17 cellular contexts compared by ENCODE assay signal in the genomic region with DNA sequence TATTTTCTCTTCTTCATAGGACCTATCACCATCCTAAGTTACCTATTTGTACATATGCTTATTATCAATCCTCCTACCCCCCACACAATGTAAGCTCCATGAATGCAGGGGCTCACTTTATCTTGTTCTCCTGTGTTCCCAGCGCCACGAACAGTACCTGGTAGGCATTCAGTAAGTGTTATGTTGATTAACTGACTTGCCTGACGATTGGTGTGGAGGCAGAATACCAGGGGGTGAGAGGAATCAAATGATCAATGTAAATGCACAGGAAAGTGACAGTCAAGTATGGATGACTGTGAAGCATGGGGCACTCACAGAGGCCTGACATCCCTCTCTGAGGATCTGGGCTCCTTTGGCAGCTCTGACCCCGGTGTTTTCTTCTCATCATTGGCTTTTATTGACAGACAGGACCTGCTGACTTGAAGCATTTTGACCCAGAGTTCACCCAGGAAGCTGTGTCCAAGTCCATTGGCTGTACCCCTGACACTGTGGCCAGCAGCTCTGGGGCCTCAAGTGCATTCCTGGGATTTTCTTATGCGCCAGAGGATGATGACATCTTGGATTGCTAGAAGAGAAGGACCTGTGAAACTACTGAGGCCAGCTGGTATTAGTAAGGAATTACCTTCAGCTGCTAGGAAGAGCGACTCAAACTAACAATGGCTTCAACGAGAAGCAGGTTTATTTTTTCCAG. TPM values are rescaled to one million over a fixed set of nuclear protein-coding genes. Genes with fewer than 3 reads are reported as not detected.
DNase-seq lines count a peak whose midpoint lies in the region; ATAC-seq, FAIRE-seq and TF ChIP-seq lines count a peak whose summit lies in the region.
"Had no signal": no experiment of that assay in that cellular context is flagged by ENCODE, and none has a peak within 500 bp of the region (broad histone marks: within the 10 kb centered on the region; RNA-seq: fewer than 3 reads in every experiment).

No MANE protein-coding gene starts in this region.

- no peak for ATAC-seq in GM21390 (IDR thresholded peaks at IDR 0.05; ENCODE audit: unreplicated experiment)

- H3K36me3 ChIP-seq in H1 (ENCODE audit: control insufficient read depth in 2 of 4, insufficient read depth in 4 of 4, low read length in 3 of 4), result no peaks in the 10 kb centered on the region
- no peaks in the 10 kb centered on the region for H3K36me3 ChIP-seq in mesenchymal stem cell (ENCODE audit: control insufficient read depth in 1 of 2, insufficient read depth in 2 of 2, low read depth in 1 of 2, low read length in 2 of 2)
- H3K36me3 ChIP-seq: sigmoid colon, tibial nerve had no signal

- H2BK15ac ChIP-seq in H1 (ENCODE audit: low read length) (no peak overlapping the region), mesenchymal stem cell (ENCODE audit: low read depth, poor library complexity, severe bottlenecking) (no peak overlapping the region)

- no peaks in the 10 kb centered on the region for H3K27me3 Mint-ChIP-seq in Calu3 (ENCODE audit: unreplicated experiment)

- TF ChIP-seq EP300 in H1 (IDR thresholded peaks at IDR 0.05; ENCODE audit: borderline replicate concordance in 1 of 2, low read depth in 2 of 2, low read length in 2 of 2), result no peak

- BruUV-seq in Calu3 (replicated peaks; lab: Mats Ljungman, UMichigan), result no TSS peak

- no peak overlapping the region for H3K4me3 Mint-ChIP-seq in Calu3 (ENCODE audit: low read depth, unreplicated experiment)

- CTCF ChIA-PET in H1 (lab: Charles Lee; ENCODE audit: partially characterized antibody) (interaction anchor here (0.7 to 2.4 kb wide), 7 partner anchors 8 to 135 kb away, joined by 3 to 12 read pairs (median 4); no protein-coding TSS in a partner anchor), Calu3 (lab: Charles Lee) (interaction anchor here (0.7 to 1.3 kb wide), 3 partner anchors 46 to 139 kb away, joined by 3 to 6 read pairs (median 3); no protein-coding TSS in a partner anchor)

- H3K4me2 ChIP-seq in H1 (ENCODE audit: insufficient read depth in 1 of 2, low read depth in 2 of 2, low read length in 2 of 2) (peak overlapping the region in 1 of 2 experiments; percentile 8; a peak in 1 of 4 replicates), mesenchymal stem cell (ENCODE audit: low read length, poor library complexity, severe bottlenecking) (no peak overlapping the region)

- H3K4me3 ChIP-seq in AG10803 (ENCODE audit: low read length) (no peak overlapping the region), H1 (ENCODE audit: extremely low read depth in 1 of 4, insufficient read depth in 2 of 4, low read depth in 3 of 4, low read length in 4 of 4) (0 out of 8 replicates have a peak overlapping the region, but pooled peaks of 1 of the 4 experiments have one; percentile 0), mesenchymal stem cell (ENCODE audit: insufficient read depth in 1 of 2, low read depth in 1 of 2, low read length in 2 of 2) (no peak overlapping the region)
- H3K4me3 ChIP-seq: sigmoid colon, tibial nerve had no signal

- H4K5ac ChIP-seq in H1 (ENCODE audit: insufficient read length, low read depth, low read length), result no peak overlapping the region

- H3K4ac ChIP-seq in H1 (replicated peaks; ENCODE audit: insufficient read length, low read depth, low read length), result no peak overlapping the region
- peak overlapping the region; percentile 4 to 47 for H3K4ac ChIP-seq in mesenchymal stem cell (ENCODE audit: low read depth in 1 of 2, low read length in 2 of 2)

- no peaks in the 10 kb centered on the region for H3K79me2 ChIP-seq in H1 (ENCODE audit: control insufficient read depth in 1 of 2, insufficient read depth in 2 of 2, low read length in 2 of 2)

- peak overlapping the region; percentile 87 for H2AFZ ChIP-seq in H1 (ENCODE audit: low read length)
- H2AFZ ChIP-seq in mesenchymal stem cell (ENCODE audit: low read depth, low read length), result no peak overlapping the region

- H2BK120ac ChIP-seq in H1 (replicated peaks; ENCODE audit: low read depth, low read length) (no peak overlapping the region), mesenchymal stem cell (ENCODE audit: low read depth, low read length) (no peak overlapping the region)

- no peak overlapping the region for H3K23ac ChIP-seq in H1 (ENCODE audit: insufficient read length)
- H3K23ac ChIP-seq in mesenchymal stem cell (ENCODE audit: low read length in 2 of 2), result no peak overlapping the region

- TF ChIP-seq POLR2A in H1 (IDR thresholded peaks at IDR 0.05; ENCODE audit: control extremely low read depth in 1 of 2, low read depth in 2 of 2, low read length in 2 of 2), result no peak

- TF ChIP-seq CTCF in AG10803 (conservative IDR thresholded peaks at IDR 0.05; ENCODE audit: low read length), result no peak
- TF ChIP-seq CTCF in H1 (IDR thresholded peaks at IDR 0.05; ENCODE audit: control extremely low read depth in 1 of 3, insufficient read depth in 1 of 3, low read depth in 1 of 3, low read length in 3 of 3), result no peak
- TF ChIP-seq CTCF in Calu3 (IDR thresholded peaks at IDR 0.05; ENCODE audit: unreplicated experiment), result no peak

- no peak overlapping the region for H2BK20ac ChIP-seq in H1 (ENCODE audit: low read length)

- no peaks in the 10 kb centered on the region for H3K9me3 ChIP-seq in H1 (ENCODE audit: insufficient read depth in 2 of 2, low read depth in 1 of 2, low read length in 1 of 2)
- no peaks in the 10 kb centered on the region for H3K9me3 ChIP-seq in mesenchymal stem cell (ENCODE audit: control insufficient read depth, low read length)
- H3K9me3 ChIP-seq: sigmoid colon, tibial nerve had no signal

- H3K27me3 ChIP-seq in H1 (replicated peaks in 1 of 4; ENCODE audit: control insufficient read depth in 3 of 4, extremely low read depth in 1 of 4, insufficient read depth in 3 of 4, low read length in 3 of 4) (no peaks in the 10 kb centered on the region), mesenchymal stem cell (ENCODE audit: control insufficient read depth in 1 of 2, insufficient read depth in 1 of 2, low read length in 2 of 2) (no peaks in the 10 kb centered on the region)
- H3K27me3 ChIP-seq: sigmoid colon, tibial nerve had no signal

- no peak for FAIRE-seq in H1 (lab: Jason Lieb, UNC)
- FAIRE-seq: colon, GM19239 had no signal

- H3K23me2 ChIP-seq in H1 (ENCODE audit: low read depth, low read length), result no peaks in the 10 kb centered on the region

- 62% methylated on average over 7 of the region's 7 CpGs; no CpG with 5 or more reads in 1 of the 2 experiments for WGBS in H1 (ENCODE audit: extremely low coverage in 1 of 2, insufficient coverage in 1 of 2, insufficient read length in 1 of 2, insufficient replicate concordance in 2 of 2, low coverage in 1 of 2, low lambda C conversion rate in 2 of 2, missing lambda C conversion rate in 1 of 2), 2 experiments
- 66% methylated on average over 7 of the region's 7 CpGs for WGBS in mesenchymal stem cell

- H4K91ac ChIP-seq in H1 (replicated peaks; ENCODE audit: insufficient read length, low read length), result no peak overlapping the region
- no peak overlapping the region for H4K91ac ChIP-seq in mesenchymal stem cell (ENCODE audit: low read length)

- DNase-seq in AG10803 (ENCODE audit: low read depth), result peak; percentile 92
- DNase-seq in LHCN-M2 (ENCODE audit: low read depth), result peak; percentile 96
- DNase-seq in H1 (ENCODE audit: low read depth in 1 of 2, low spot score in 2 of 2), result no peak
- peak; percentile 83 for DNase-seq in mesenchymal stem cell
- DNase-seq in SKM-1 (lab: John Stamatoyannopoulos, UW; ENCODE audit: unreplicated experiment), result no peak
- DNase-seq in NCI-H1436 (lab: John Stamatoyannopoulos, UW), result no peak
- no peak for DNase-seq in Calu3
- DNase-seq: activated CD4-positive, alpha-beta T cell treated with anti-CD3 and anti-CD28 coated beads, Interleukin-2, amount 50 U/mL, for 1 hour; activated naive CD4-positive, alpha-beta T cell; NCI-H1105; NCI-H524 treated with DMSO at 0.1 percent for 48 hours; sigmoid colon had no signal

- peaks cover 0 to 8% (median 6%) of the 10 kb centered on the region in 4 experiments; a peak in 3 of 7 replicates for H3K4me1 ChIP-seq in H1 (replicated peaks in 1 of 4; ENCODE audit: control insufficient read depth in 3 of 4, insufficient read depth in 4 of 4, low read length in 3 of 4)
- H3K4me1 ChIP-seq in mesenchymal stem cell (ENCODE audit: control insufficient read depth, insufficient read depth, low read depth, low read length), result peaks cover 9% of the 10 kb centered on the region

- POLR2A ChIA-PET in H1 (lab: Charles Lee; ENCODE audit: partially characterized antibody), result interaction anchor here (1.8 to 4.0 kb wide), 2 partner anchors 83 to 128 kb away, joined by 6 to 22 read pairs; partner anchors contain the start of gene SRSF6

- no peak overlapping the region for H3K27ac Mint-ChIP-seq in Calu3 (ENCODE audit: unreplicated experiment)

- H2BK12ac ChIP-seq in H1 (ENCODE audit: low read depth, low read length), result no peak overlapping the region
- H2BK12ac ChIP-seq in mesenchymal stem cell (ENCODE audit: low read length in 2 of 2), result peak overlapping the region in 1 of 2 experiments; percentile 85

- peaks cover 9% of the 10 kb centered on the region for H3K36me3 Mint-ChIP-seq in Calu3 (ENCODE audit: insufficient read depth, unreplicated experiment)

- no peak overlapping the region for H3K14ac ChIP-seq in H1 (ENCODE audit: insufficient read length)
- H3K14ac ChIP-seq in mesenchymal stem cell (ENCODE audit: low read length in 2 of 2), result no peak overlapping the region

- H4K8ac ChIP-seq in H1 (ENCODE audit: extremely low read depth, insufficient read depth, low read length) (no peak overlapping the region), mesenchymal stem cell (ENCODE audit: low read length) (peak overlapping the region; percentile 61)

- no peak overlapping the region for H3K56ac ChIP-seq in H1 (replicated peaks; ENCODE audit: insufficient read length, low read depth, low read length)

- no peaks in the 10 kb centered on the region for H4K20me1 ChIP-seq in H1 (replicated peaks in 1 of 2; ENCODE audit: control insufficient read depth in 1 of 2, insufficient read depth in 2 of 2, low read length in 2 of 2)

- H3K18ac ChIP-seq in H1 (ENCODE audit: extremely low read depth, low read length) (no peak overlapping the region), mesenchymal stem cell (ENCODE audit: low read depth in 1 of 2, low read length in 2 of 2) (peak overlapping the region; percentile 4 to 85)

- TF ChIP-seq RAD21 in H1 (IDR thresholded peaks at IDR 0.05 in 1 of 2, conservative IDR thresholded peaks at IDR 0.05 in 1 of 2; ENCODE audit: low read depth in 2 of 2, low read length in 2 of 2), result no peak

- no peak overlapping the region for H3K9ac ChIP-seq in H1 (replicated peaks in 1 of 4; ENCODE audit: extremely low read depth in 1 of 4, low read depth in 3 of 4, low read length in 3 of 4)
- H3K9ac ChIP-seq in mesenchymal stem cell (ENCODE audit: low read length), result peak overlapping the region; percentile 10

- peaks cover 16% of the 10 kb centered on the region for H3K4me1 Mint-ChIP-seq in Calu3 (ENCODE audit: low read depth, unreplicated experiment)

- H3K79me1 ChIP-seq in H1 (ENCODE audit: low read depth, low read length), result no peaks in the 10 kb centered on the region
- no peaks in the 10 kb centered on the region for H3K79me1 ChIP-seq in mesenchymal stem cell (replicated peaks; ENCODE audit: low read length, poor library complexity, severe bottlenecking)

- no peak overlapping the region for H2AK5ac ChIP-seq in H1 (ENCODE audit: low read depth, low read length)
- H2AK5ac ChIP-seq in mesenchymal stem cell (ENCODE audit: low read length, severe bottlenecking), result peak overlapping the region; percentile 91

- no peak overlapping the region for H3K27ac ChIP-seq in H1 (ENCODE audit: low read depth, low read length)
- H3K27ac ChIP-seq in mesenchymal stem cell (ENCODE audit: low read length, poor library complexity, severe bottlenecking), result peak overlapping the region; percentile 72
- H3K27ac ChIP-seq: C4-2B, sigmoid colon, tibial nerve had no signal

- intact Hi-C loops in Calu3 (cut with micrococcal nuclease; ENCODE audit: unreplicated experiment), result no loop called here

- H3K9me3 Mint-ChIP-seq in Calu3 (ENCODE audit: low read depth, unreplicated experiment), result no peaks in the 10 kb centered on the region

- H2BK5ac ChIP-seq in H1 (ENCODE audit: low read depth, low read length), result no peak overlapping the region
- H2BK5ac ChIP-seq in mesenchymal stem cell (ENCODE audit: low read depth, low read length, poor library complexity, severe bottlenecking), result no peak overlapping the region

RNA-seq across cellular contexts. Expression of gene IFT52, which starts 6.1 kb away (rescaled TPM):
- total RNA-seq in LHCN-M2 (2014; rRNA removed), result 32.3 and 34.4 TPM in 2 replicates
- 25.9 TPM for polyA plus RNA-seq in LHCN-M2 (2012)
- 31.6 and 35.6 TPM in 2 replicates for total RNA-seq in H1 (2021; fragmentation: NEBNext Ultra II Directional; extraction: Animal tissue kit (Norgen Biotek cat#: 25700))
- 29.1 and 40.4 TPM in 2 replicates for polyA plus RNA-seq in H1 (2011; rRNA removed)
- 30.8 TPM for polyA plus RNA-seq in H1 (2011; cell fraction: cytosol; rRNA removed)
- polyA plus RNA-seq in H1 (2011; cell fraction: nucleus; rRNA removed), result 28.4 TPM
- 29.5 to 35.1 TPM (median 30.4 TPM) in 4 replicates for polyA plus RNA-seq in H1 (2012, experiment 1 of 2)
- 15.9 TPM for polyA plus RNA-seq in H1 (2012, experiment 2 of 2)
- 19.6 TPM for polyA plus RNA-seq in H1 (2013, experiment 1 of 2)
- polyA plus RNA-seq in H1 (2013, experiment 2 of 2), result 18.5 TPM
- 46.4 and 72.4 TPM in 2 replicates for polyA minus RNA-seq in H1 (2011; rRNA and poly(A)+ RNA removed)
- polyA minus RNA-seq in H1 (2011; cell fraction: cytosol; rRNA and poly(A)+ RNA removed), result 12.7 TPM
- 21.3 TPM for polyA minus RNA-seq in H1 (2011; cell fraction: nucleus; rRNA and poly(A)+ RNA removed)
- 48.8 TPM for polyA plus RNA-seq in mesenchymal stem cell (2013, experiment 1 of 2)
- 52.9 TPM for polyA plus RNA-seq in mesenchymal stem cell (2013, experiment 2 of 2)
- 30.2 and 30.8 TPM in 2 replicates for total RNA-seq in Calu3 (2022)

RNA-seq across cellular contexts. Expression of gene SGK2, which starts 25.8 kb away (rescaled TPM):
- total RNA-seq in LHCN-M2 (2014; rRNA removed) (not detected in 2 replicates), Calu3 (2022) (45.6 and 46.5 TPM in 2 replicates)
- polyA plus RNA-seq in LHCN-M2 (2012), result not detected
- total RNA-seq in H1 (2021; fragmentation: NEBNext Ultra II Directional; extraction: Animal tissue kit (Norgen Biotek cat#: 25700)), result 0.23 TPM in 1 of 2 replicates, not detected in the other
- 0.21 and 0.58 TPM in 2 replicates for polyA plus RNA-seq in H1 (2011; rRNA removed)
- polyA plus RNA-seq in H1 (2011; cell fraction: cytosol; rRNA removed), result 0.49 TPM
- 3.7 TPM for polyA plus RNA-seq in H1 (2011; cell fraction: nucleus; rRNA removed)
- polyA plus RNA-seq in H1 (2012, experiment 1 of 2), result 0.31 to 1.0 TPM (median 0.66 TPM) in 4 replicates
- polyA plus RNA-seq in H1 (2012, experiment 2 of 2), result 0.09 TPM
- polyA plus RNA-seq in H1 (2013, experiment 1 of 2), result 0.18 TPM
- polyA plus RNA-seq in H1 (2013, experiment 2 of 2), result 0.18 TPM
- polyA minus RNA-seq in H1 (2011; rRNA and poly(A)+ RNA removed), result 0.83 and 1.5 TPM in 2 replicates
- not detected for polyA minus RNA-seq in H1 (2011; cell fraction: cytosol; rRNA and poly(A)+ RNA removed)
- 0.80 TPM for polyA minus RNA-seq in H1 (2011; cell fraction: nucleus; rRNA and poly(A)+ RNA removed)
- polyA plus RNA-seq in mesenchymal stem cell (2013, experiment 1 of 2), result 0.07 TPM
- 0.10 TPM for polyA plus RNA-seq in mesenchymal stem cell (2013, experiment 2 of 2)

Comparison
In these comparisons a context has a peak if more than half of its experiments do, and no peak if none do; other contexts are left out.
1. DNase-seq: peak in AG10803 (single experiment), LHCN-M2 (single experiment) and mesenchymal stem cell (single experiment); none in H1 (0 of 2), SKM-1 (single experiment), NCI-H1436 (single experiment) and Calu3 (single experiment).
2. RNA of gene SGK2, which starts 25.8 kb away (total RNA-seq): 45.6 to 46.5 TPM in Calu3; 0.23 TPM in H1 and not detected in LHCN-M2; every median in the first group is over 10 times any median in the second.